In genomic region chr21:35239811-35240219, GRCh38 we compare ENCODE assay signal across 1 cellular context.
TF ChIP-seq lines count a peak whose summit lies in the region.

No MANE protein-coding gene starts in this region.

TF ChIP-seq in HEK293, 187 proteins besides CTCF, POLR2A, EP300 and RAD21 (continued from another document):
- TF ChIP-seq PATZ1 (tag by site-specific recombination; IDR thresholded peaks at IDR 0.05) (peak; percentile 52), ZNF596 (tag by site-specific recombination; IDR thresholded peaks at IDR 0.05) (no peak), PRDM2 (tag by site-specific recombination; IDR thresholded peaks at IDR 0.05; ENCODE audit: borderline replicate concordance) (no peak), ZNF19 (tag by site-specific recombination; IDR thresholded peaks at IDR 0.05; ENCODE audit: low read depth) (no peak), ZNF433 (tag by site-specific recombination; IDR thresholded peaks at IDR 0.05; ENCODE audit: low read depth) (no peak), ZNF157 (tag by site-specific recombination; IDR thresholded peaks at IDR 0.05) (no peak), GLI4 (tag by site-specific recombination; IDR thresholded peaks at IDR 0.05) (no peak), ZNF423 (tag by site-specific recombination; IDR thresholded peaks at IDR 0.05) (peak; percentile 78), ZNF747 (tag by site-specific recombination; IDR thresholded peaks at IDR 0.05) (no peak), GLIS1 (tag by site-specific recombination; IDR thresholded peaks at IDR 0.05) (peak; percentile 78), ZNF202 (tag by site-specific recombination; IDR thresholded peaks at IDR 0.05; ENCODE audit: borderline replicate concordance) (no peak), ZIC2 (tag by site-specific recombination; IDR thresholded peaks at IDR 0.05) (peak; percentile 90), ZBTB17 (tag by site-specific recombination; IDR thresholded peaks at IDR 0.05) (peak; percentile 47), ZBTB44 (tag by site-specific recombination; IDR thresholded peaks at IDR 0.05) (peak; percentile 74), ZNF777 (tag by site-specific recombination; IDR thresholded peaks at IDR 0.05; ENCODE audit: borderline replicate concordance) (no peak), SETDB1 (IDR thresholded peaks at IDR 0.05; ENCODE audit: insufficient read length, low read length) (no peak)
TF ChIP-seq in HEK293: peak in this region for 14.
